In the genomic region with DNA sequence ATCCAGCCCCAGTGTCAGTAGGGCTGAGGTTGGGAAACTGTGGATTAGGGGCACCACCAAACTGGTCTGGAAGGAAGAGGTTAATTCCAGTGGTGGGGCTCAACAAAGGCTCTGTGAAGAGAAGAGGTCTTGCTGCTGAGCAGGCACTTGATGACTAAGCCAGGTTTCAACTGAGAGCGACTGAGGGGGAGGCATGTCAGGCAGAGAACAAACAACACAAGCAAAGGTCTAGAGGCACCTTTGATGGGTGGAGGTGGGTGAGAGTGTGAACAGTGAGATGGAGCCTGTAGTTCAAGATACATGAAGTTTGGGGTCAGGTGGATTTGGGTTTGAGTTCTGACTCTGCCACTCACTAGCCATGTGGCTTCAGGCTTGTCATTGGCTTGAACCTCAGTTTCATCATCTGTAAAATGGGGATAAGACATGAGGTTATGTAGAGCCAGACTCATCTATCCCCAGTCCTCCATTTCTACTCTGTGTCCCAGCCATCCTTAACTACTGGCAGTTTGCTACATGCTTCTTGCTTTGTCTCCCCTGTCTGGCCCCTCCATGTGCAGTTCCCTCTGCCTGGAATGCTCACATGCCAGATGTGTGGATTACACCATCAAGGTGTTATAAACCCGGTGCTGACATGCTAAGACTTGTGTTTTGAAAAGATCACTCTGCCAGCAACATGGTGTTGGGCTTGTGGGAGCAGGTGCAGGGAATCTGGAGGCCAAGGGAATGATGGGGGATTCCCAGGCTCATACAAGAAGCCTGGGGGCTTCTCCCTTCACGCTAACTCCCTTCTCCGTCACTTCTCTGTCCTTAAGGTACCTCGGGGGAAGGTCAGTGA, we compare ENCODE assay signal across 1 cellular context.
TF ChIP-seq lines count a peak whose summit lies in the region.

No MANE protein-coding gene starts in this region.

TF ChIP-seq in HepG2, 621 proteins besides CTCF, POLR2A, EP300 and RAD21:
- TF ChIP-seq ZNF446 (CRISPR knock-in tag; IDR thresholded peaks at IDR 0.05) (0 out of 2 replicates have a peak, but pooled peaks have one; percentile 1), TEAD3 (CRISPR knock-in tag; optimal IDR thresholded peaks at IDR 0.05; ENCODE audit: borderline replicate concordance) (peak; percentile 38), ZNF180 (CRISPR knock-in tag; IDR thresholded peaks at IDR 0.05; ENCODE audit: borderline replicate concordance, low read depth) (no peak), ZFYVE20 (CRISPR knock-in tag; IDR thresholded peaks at IDR 0.05; ENCODE audit: borderline replicate concordance, low read depth) (no peak), JDP2 (CRISPR knock-in tag; IDR thresholded peaks at IDR 0.05; ENCODE audit: borderline replicate concordance) (no peak), ZNF629 (CRISPR knock-in tag; conservative IDR thresholded peaks at IDR 0.05) (peak; percentile 97), ZNF564 (CRISPR knock-in tag; IDR thresholded peaks at IDR 0.05) (0 out of 2 replicates have a peak, but pooled peaks have one; percentile 30), ZFP36L1 (CRISPR knock-in tag; IDR thresholded peaks at IDR 0.05) (no peak), KLF6 (CRISPR knock-in tag; IDR thresholded peaks at IDR 0.05) (no peak), MAFK (conservative IDR thresholded peaks at IDR 0.05 in 1 of 2, IDR thresholded peaks at IDR 0.05 in 1 of 2; ENCODE audit: low read length in 2 of 2) (0 out of 4 replicates have a peak, but pooled peaks of 1 of the 2 experiments have one; percentile 5), NPAS2 (CRISPR knock-in tag; IDR thresholded peaks at IDR 0.05; ENCODE audit: borderline replicate concordance) (0 out of 2 replicates have a peak, but pooled peaks have one; percentile 20), CHD4 (IDR thresholded peaks at IDR 0.05; ENCODE audit: borderline replicate concordance, low read length) (peak; percentile 91), ISL2 (CRISPR knock-in tag; IDR thresholded peaks at IDR 0.05) (no peak), HMGA1 (CRISPR knock-in tag; conservative IDR thresholded peaks at IDR 0.05) (no peak), ZMYM3 (CRISPR knock-in tag; IDR thresholded peaks at IDR 0.05) (peak; percentile 93), ZNF124 (CRISPR knock-in tag; IDR thresholded peaks at IDR 0.05) (no peak), FOXP1 (IDR thresholded peaks at IDR 0.05) (no peak), FOXP1 (CRISPR knock-in tag; IDR thresholded peaks at IDR 0.05) (no peak), RBM39 (IDR thresholded peaks at IDR 0.05; ENCODE audit: low read depth, low read length, poor library complexity, severe bottlenecking) (no peak), MLLT10 (CRISPR knock-in tag; IDR thresholded peaks at IDR 0.05) (no peak), KDM1A (CRISPR knock-in tag; IDR thresholded peaks at IDR 0.05) (peak; percentile 47; the same call in 1 of the 2 replicates), ZNF652 (CRISPR knock-in tag; IDR thresholded peaks at IDR 0.05; ENCODE audit: borderline replicate concordance, low read depth) (peak; percentile 70), FOSL2 (CRISPR knock-in tag; IDR thresholded peaks at IDR 0.05) (peak; percentile 50; the same call in 1 of the 2 replicates)
- TF ChIP-seq, protein P1, sequence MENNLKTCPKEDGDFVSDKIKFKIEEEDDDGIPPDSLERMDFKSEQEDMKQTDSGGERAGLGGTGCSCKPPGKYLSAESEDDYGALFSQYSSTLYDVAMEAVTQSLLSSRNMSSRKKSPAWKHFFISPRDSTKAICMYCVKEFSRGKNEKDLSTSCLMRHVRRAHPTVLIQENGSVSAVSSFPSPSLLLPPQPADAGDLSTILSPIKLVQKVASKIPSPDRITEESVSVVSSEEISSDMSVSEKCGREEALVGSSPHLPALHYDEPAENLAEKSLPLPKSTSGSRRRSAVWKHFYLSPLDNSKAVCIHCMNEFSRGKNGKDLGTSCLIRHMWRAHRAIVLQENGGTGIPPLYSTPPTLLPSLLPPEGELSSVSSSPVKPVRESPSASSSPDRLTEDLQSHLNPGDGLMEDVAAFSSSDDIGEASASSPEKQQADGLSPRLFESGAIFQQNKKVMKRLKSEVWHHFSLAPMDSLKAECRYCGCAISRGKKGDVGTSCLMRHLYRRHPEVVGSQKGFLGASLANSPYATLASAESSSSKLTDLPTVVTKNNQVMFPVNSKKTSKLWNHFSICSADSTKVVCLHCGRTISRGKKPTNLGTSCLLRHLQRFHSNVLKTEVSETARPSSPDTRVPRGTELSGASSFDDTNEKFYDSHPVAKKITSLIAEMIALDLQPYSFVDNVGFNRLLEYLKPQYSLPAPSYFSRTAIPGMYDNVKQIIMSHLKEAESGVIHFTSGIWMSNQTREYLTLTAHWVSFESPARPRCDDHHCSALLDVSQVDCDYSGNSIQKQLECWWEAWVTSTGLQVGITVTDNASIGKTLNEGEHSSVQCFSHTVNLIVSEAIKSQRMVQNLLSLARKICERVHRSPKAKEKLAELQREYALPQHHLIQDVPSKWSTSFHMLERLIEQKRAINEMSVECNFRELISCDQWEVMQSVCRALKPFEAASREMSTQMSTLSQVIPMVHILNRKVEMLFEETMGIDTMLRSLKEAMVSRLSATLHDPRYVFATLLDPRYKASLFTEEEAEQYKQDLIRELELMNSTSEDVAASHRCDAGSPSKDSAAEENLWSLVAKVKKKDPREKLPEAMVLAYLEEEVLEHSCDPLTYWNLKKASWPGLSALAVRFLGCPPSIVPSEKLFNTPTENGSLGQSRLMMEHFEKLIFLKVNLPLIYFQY (CRISPR knock-in tag; IDR thresholded peaks at IDR 0.05; ENCODE audit: borderline replicate concordance): no peak
- TF ChIP-seq, protein P2, sequence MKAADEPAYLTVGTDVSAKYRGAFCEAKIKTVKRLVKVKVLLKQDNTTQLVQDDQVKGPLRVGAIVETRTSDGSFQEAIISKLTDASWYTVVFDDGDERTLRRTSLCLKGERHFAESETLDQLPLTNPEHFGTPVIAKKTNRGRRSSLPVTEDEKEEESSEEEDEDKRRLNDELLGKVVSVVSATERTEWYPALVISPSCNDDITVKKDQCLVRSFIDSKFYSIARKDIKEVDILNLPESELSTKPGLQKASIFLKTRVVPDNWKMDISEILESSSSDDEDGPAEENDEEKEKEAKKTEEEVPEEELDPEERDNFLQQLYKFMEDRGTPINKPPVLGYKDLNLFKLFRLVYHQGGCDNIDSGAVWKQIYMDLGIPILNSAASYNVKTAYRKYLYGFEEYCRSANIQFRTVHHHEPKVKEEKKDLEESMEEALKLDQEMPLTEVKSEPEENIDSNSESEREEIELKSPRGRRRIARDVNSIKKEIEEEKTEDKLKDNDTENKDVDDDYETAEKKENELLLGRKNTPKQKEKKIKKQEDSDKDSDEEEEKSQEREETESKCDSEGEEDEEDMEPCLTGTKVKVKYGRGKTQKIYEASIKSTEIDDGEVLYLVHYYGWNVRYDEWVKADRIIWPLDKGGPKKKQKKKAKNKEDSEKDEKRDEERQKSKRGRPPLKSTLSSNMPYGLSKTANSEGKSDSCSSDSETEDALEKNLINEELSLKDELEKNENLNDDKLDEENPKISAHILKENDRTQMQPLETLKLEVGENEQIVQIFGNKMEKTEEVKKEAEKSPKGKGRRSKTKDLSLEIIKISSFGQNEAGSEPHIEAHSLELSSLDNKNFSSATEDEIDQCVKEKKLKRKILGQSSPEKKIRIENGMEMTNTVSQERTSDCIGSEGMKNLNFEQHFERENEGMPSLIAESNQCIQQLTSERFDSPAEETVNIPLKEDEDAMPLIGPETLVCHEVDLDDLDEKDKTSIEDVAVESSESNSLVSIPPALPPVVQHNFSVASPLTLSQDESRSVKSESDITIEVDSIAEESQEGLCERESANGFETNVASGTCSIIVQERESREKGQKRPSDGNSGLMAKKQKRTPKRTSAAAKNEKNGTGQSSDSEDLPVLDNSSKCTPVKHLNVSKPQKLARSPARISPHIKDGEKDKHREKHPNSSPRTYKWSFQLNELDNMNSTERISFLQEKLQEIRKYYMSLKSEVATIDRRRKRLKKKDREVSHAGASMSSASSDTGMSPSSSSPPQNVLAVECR (CRISPR knock-in tag; IDR thresholded peaks at IDR 0.05; ENCODE audit: borderline replicate concordance): no peak
- TF ChIP-seq, protein P3, sequence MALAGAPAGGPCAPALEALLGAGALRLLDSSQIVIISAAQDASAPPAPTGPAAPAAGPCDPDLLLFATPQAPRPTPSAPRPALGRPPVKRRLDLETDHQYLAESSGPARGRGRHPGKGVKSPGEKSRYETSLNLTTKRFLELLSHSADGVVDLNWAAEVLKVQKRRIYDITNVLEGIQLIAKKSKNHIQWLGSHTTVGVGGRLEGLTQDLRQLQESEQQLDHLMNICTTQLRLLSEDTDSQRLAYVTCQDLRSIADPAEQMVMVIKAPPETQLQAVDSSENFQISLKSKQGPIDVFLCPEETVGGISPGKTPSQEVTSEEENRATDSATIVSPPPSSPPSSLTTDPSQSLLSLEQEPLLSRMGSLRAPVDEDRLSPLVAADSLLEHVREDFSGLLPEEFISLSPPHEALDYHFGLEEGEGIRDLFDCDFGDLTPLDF (CRISPR knock-in tag; IDR thresholded peaks at IDR 0.05): no peak
- TF ChIP-seq, protein P4, sequence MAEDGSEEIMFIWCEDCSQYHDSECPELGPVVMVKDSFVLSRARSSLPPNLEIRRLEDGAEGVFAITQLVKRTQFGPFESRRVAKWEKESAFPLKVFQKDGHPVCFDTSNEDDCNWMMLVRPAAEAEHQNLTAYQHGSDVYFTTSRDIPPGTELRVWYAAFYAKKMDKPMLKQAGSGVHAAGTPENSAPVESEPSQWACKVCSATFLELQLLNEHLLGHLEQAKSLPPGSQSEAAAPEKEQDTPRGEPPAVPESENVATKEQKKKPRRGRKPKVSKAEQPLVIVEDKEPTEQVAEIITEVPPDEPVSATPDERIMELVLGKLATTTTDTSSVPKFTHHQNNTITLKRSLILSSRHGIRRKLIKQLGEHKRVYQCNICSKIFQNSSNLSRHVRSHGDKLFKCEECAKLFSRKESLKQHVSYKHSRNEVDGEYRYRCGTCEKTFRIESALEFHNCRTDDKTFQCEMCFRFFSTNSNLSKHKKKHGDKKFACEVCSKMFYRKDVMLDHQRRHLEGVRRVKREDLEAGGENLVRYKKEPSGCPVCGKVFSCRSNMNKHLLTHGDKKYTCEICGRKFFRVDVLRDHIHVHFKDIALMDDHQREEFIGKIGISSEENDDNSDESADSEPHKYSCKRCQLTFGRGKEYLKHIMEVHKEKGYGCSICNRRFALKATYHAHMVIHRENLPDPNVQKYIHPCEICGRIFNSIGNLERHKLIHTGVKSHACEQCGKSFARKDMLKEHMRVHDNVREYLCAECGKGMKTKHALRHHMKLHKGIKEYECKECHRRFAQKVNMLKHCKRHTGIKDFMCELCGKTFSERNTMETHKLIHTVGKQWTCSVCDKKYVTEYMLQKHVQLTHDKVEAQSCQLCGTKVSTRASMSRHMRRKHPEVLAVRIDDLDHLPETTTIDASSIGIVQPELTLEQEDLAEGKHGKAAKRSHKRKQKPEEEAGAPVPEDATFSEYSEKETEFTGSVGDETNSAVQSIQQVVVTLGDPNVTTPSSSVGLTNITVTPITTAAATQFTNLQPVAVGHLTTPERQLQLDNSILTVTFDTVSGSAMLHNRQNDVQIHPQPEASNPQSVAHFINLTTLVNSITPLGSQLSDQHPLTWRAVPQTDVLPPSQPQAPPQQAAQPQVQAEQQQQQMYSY (CRISPR knock-in tag; IDR thresholded peaks at IDR 0.05): no peak
- TF ChIP-seq, protein P5, sequence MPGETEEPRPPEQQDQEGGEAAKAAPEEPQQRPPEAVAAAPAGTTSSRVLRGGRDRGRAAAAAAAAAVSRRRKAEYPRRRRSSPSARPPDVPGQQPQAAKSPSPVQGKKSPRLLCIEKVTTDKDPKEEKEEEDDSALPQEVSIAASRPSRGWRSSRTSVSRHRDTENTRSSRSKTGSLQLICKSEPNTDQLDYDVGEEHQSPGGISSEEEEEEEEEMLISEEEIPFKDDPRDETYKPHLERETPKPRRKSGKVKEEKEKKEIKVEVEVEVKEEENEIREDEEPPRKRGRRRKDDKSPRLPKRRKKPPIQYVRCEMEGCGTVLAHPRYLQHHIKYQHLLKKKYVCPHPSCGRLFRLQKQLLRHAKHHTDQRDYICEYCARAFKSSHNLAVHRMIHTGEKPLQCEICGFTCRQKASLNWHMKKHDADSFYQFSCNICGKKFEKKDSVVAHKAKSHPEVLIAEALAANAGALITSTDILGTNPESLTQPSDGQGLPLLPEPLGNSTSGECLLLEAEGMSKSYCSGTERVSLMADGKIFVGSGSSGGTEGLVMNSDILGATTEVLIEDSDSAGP (CRISPR knock-in tag; IDR thresholded peaks at IDR 0.05; ENCODE audit: borderline replicate concordance): 0 out of 2 replicates have a peak, but pooled peaks have one; percentile 45
